10 cellular contexts compared by ENCODE assay signal in genomic region chr3:196219970-196220311, GRCh38. TPM values are rescaled to one million over a fixed set of nuclear protein-coding genes. Genes with fewer than 3 reads are reported as not detected.
DNase-seq lines count a peak whose midpoint lies in the region; ATAC-seq lines count a peak whose summit lies in the region.
"Had no signal": no experiment of that assay in that cellular context is flagged by ENCODE, and none has a peak within 500 bp of the region (broad histone marks: within the 10 kb centered on the region; RNA-seq: fewer than 3 reads in every experiment).

No MANE protein-coding gene starts in this region.

- H3K36me3 ChIP-seq in BLaER1 (no peaks in the 10 kb centered on the region), H7 (replicated peaks; ENCODE audit: control insufficient read depth, insufficient read depth, low read length) (no peaks in the 10 kb centered on the region)
- no peaks in the 10 kb centered on the region for H3K36me3 ChIP-seq in naive thymus-derived CD4-positive, alpha-beta T cell (ENCODE audit: control insufficient read depth in 2 of 3, insufficient read depth in 3 of 3, low read length in 3 of 3)

- H3K4me1 Mint-ChIP-seq in naive thymus-derived CD4-positive, alpha-beta T cell = peaks cover 10 to 20% (median 15%) of the 10 kb centered on the region in 7 donors

- H3K9me3 Mint-ChIP-seq in naive thymus-derived CD4-positive, alpha-beta T cell = peaks cover 0 to 2% (median 0%) of the 10 kb centered on the region in 11 donors
- H3K9me3 Mint-ChIP-seq: GM23338 had no signal

- no peaks in the 10 kb centered on the region for H3K27me3 ChIP-seq in BLaER1
- H3K27me3 ChIP-seq in H7 (ENCODE audit: control insufficient read depth, insufficient read depth, low read length) = no peaks in the 10 kb centered on the region
- no peaks in the 10 kb centered on the region for H3K27me3 ChIP-seq in naive thymus-derived CD4-positive, alpha-beta T cell (ENCODE audit: control insufficient read depth in 2 of 2, insufficient read depth in 2 of 2, low read length in 2 of 2)

- no peaks in the 10 kb centered on the region for H3K9me3 ChIP-seq in BLaER1
- H3K9me3 ChIP-seq in naive thymus-derived CD4-positive, alpha-beta T cell (ENCODE audit: control insufficient read depth in 2 of 3, low read length in 3 of 3) = no peaks in the 10 kb centered on the region

- POLR2A ChIA-PET in naive thymus-derived CD4-positive, alpha-beta T cell (lab: Charles Lee) = no interaction called here

- peak; percentile 55 for DNase-seq in H7
- no peak for DNase-seq in naive thymus-derived CD4-positive, alpha-beta T cell
- no peak for DNase-seq in COR-L47 (lab: John Stamatoyannopoulos, UW)
- no peak for DNase-seq in DMS53 treated with DMSO at 0.1 percent for 48 hours (lab: John Stamatoyannopoulos, UW; ENCODE audit: unreplicated experiment)
- no peak for DNase-seq in AG20443 (ENCODE audit: low spot score)
- DNase-seq: NK-92 treated with Interleukin-12 subunit alpha and Interleukin-12 subunit beta, amount 100 ng/mL, for 24 hours had no signal

- 61 to 85% (median 69%) methylated on average over 19 of the region's 19 CpGs for whole genome bisulfite sequencing in adipose tissue, 3 donors

- H3K9ac ChIP-seq in BLaER1 = peak overlapping the region; percentile 63; the same call in 1 of the 2 replicates

- H3K27me3 Mint-ChIP-seq in naive thymus-derived CD4-positive, alpha-beta T cell = peaks cover 0 to 5% (median 4%) of the 10 kb centered on the region in 5 donors

- CTCF ChIA-PET in naive thymus-derived CD4-positive, alpha-beta T cell (lab: Charles Lee) = interaction anchor here (1.4 kb wide), 1 partner anchor 146 kb away, joined by 4 read pairs; no protein-coding TSS in a partner anchor

- H3K4me3 ChIP-seq in BLaER1 (no peak overlapping the region), H7 (ENCODE audit: insufficient read depth, low read depth, low read length) (no peak overlapping the region)
- no peak overlapping the region for H3K4me3 ChIP-seq in naive thymus-derived CD4-positive, alpha-beta T cell (ENCODE audit: low read length)
- H3K4me3 ChIP-seq: GM23338 had no signal

- H3K36me3 Mint-ChIP-seq in naive thymus-derived CD4-positive, alpha-beta T cell = no peaks in the 10 kb centered on the region

- peaks cover 68% of the 10 kb centered on the region for H3K4me1 ChIP-seq in BLaER1
- peaks cover 6 to 7% of the 10 kb centered on the region in 2 donors for H3K4me1 ChIP-seq in naive thymus-derived CD4-positive, alpha-beta T cell (ENCODE audit: control insufficient read depth in 2 of 2, insufficient read depth in 2 of 2, low read length in 2 of 2)

- no peak for ATAC-seq in naive thymus-derived CD4-positive, alpha-beta T cell
- no peak for ATAC-seq in HG03521 (IDR thresholded peaks at IDR 0.05; ENCODE audit: unreplicated experiment)
- ATAC-seq: GM23338 had no signal

- H4K20me1 ChIP-seq in BLaER1 = no peaks in the 10 kb centered on the region

- peak overlapping the region; percentile 86 for H3K27ac ChIP-seq in BLaER1
- H3K27ac ChIP-seq in adipose tissue (ENCODE audit: low read depth, low read length) = peak overlapping the region; percentile 51
- peak overlapping the region; percentile 60 for H3K27ac ChIP-seq in naive thymus-derived CD4-positive, alpha-beta T cell (ENCODE audit: low read depth, low read length)

- intact Hi-C loops in naive thymus-derived CD4-positive, alpha-beta T cell (cut with micrococcal nuclease) = loop anchor here in 1 of 2 donors (1.0 to 5.0 kb wide), 4 partner anchors 12 to 138 kb away; partner anchors contain the start of genes DYNLT2B and TFRC

- peak overlapping the region; percentile 73 for H3K4me2 ChIP-seq in BLaER1
- H3K4me2 ChIP-seq: GM23338 had no signal

- peak overlapping the region in 6 of 10 donors; percentile 14 to 89 (median 80) for H3K4me3 Mint-ChIP-seq in naive thymus-derived CD4-positive, alpha-beta T cell
- H3K4me3 Mint-ChIP-seq: GM23338 had no signal

- peak overlapping the region; percentile 87 to 98 (median 91) for H3K27ac Mint-ChIP-seq in naive thymus-derived CD4-positive, alpha-beta T cell
- H3K27ac Mint-ChIP-seq: GM23338 had no signal

RNA-seq across cellular contexts. Expression of gene SLC51A, which starts 3.6 kb away (rescaled TPM):
- 0.24 and 0.30 TPM in 2 replicates for total RNA-seq in H7 (2014; rRNA removed; shearing (Covaris generic))
- polyA plus RNA-seq in adipose tissue = under 1 TPM in 2 of 3 donors, not detected in 1; 0.33 to 0.79 TPM
- total RNA-seq in naive thymus-derived CD4-positive, alpha-beta T cell = not detected
- 1 to 10 TPM in 1 of 2 donors, under 1 TPM in 1; 0.39 to 1.4 TPM for polyA plus RNA-seq in naive thymus-derived CD4-positive, alpha-beta T cell

RNA-seq across cellular contexts. Expression of gene ZDHHC19, which starts 8.7 kb away (rescaled TPM):
- 1.8 TPM in 1 of 2 replicates, not detected in the other for total RNA-seq in H7 (2014; rRNA removed; shearing (Covaris generic))
- 1 to 10 TPM in 2 of 3 donors, under 1 TPM in 1; 0.89 to 4.5 (median 3.4) TPM for polyA plus RNA-seq in adipose tissue
- total RNA-seq in naive thymus-derived CD4-positive, alpha-beta T cell = under 1 TPM in 1 of 5 experiments, not detected in 4; 0.58 TPM
- not detected for polyA plus RNA-seq in naive thymus-derived CD4-positive, alpha-beta T cell
